ENCODE assay signal across 23 cellular contexts in genomic region chr7:46162582-46162981, GRCh38.
A peak's percentile ranks its signal among the peaks of the same experiment; 100 is the strongest.
DNase-seq lines count a peak whose midpoint lies in the region; ATAC-seq and TF ChIP-seq lines count a peak whose summit lies in the region.
"Had no signal": no experiment of that assay in that cellular context is flagged by ENCODE, and none has a peak within 500 bp of the region (broad histone marks: within the 10 kb centered on the region; RNA-seq: fewer than 3 reads in every experiment).

No MANE protein-coding gene starts in this region.

- peaks cover 7 to 8% of the 10 kb centered on the region in 2 donors for H3K4me1 ChIP-seq in thyroid gland
- H3K4me1 ChIP-seq: transverse colon had no signal

- H3K4me1 Mint-ChIP-seq in stimulated activated naive CD8-positive, alpha-beta T cell treated with anti-CD3 and anti-CD28 coated beads, Interleukin-15, amount 100 ng/mL, for 72 hours: no peaks in the 10 kb centered on the region
- H3K4me1 Mint-ChIP-seq: activated CD8-positive, alpha-beta memory T cell treated with anti-CD3 and anti-CD28 coated beads, Interleukin-2, amount 10 ng/mL, durations not matched to agents 7 days and 5 days; naive B cell; stimulated activated naive B cell treated with anti-CD40 and anti-IgM and Interleukin-4, amounts not matched to agents 10 μg/mL and 1 μg/mL and 100 μg/mL, for 72 hours had no signal

- H3K36me3 ChIP-seq in thyroid gland: no peaks in the 10 kb centered on the region
- H3K36me3 ChIP-seq: transverse colon had no signal

- no peaks in the 10 kb centered on the region for H3K9me3 Mint-ChIP-seq in stimulated activated naive CD8-positive, alpha-beta T cell treated with anti-CD3 and anti-CD28 coated beads, Interleukin-15, amount 100 ng/mL, for 72 hours
- H3K9me3 Mint-ChIP-seq: T-helper 2 cell treated with Interferon-gamma antibody and Interleukin-4, amounts not matched to agents 5 μg/mL and 100 μg/mL, for 36 hours had no signal

- peak overlapping the region in 1 of 3 donors; percentile 10 for H3K27ac ChIP-seq in thyroid gland
- H3K27ac ChIP-seq: 22Rv1, C4-2B, transverse colon had no signal

- H3K9me3 ChIP-seq in thyroid gland: no peaks in the 10 kb centered on the region
- H3K9me3 ChIP-seq: transverse colon had no signal

- ATAC-seq in SK-N-SH treated with all-trans-retinoic acid at 6 μM for 48 hours: peak; percentile 70
- ATAC-seq in stimulated activated naive CD8-positive, alpha-beta T cell treated with anti-CD3 and anti-CD28 coated beads, Interleukin-15, amount 100 ng/mL, for 72 hours: no peak
- ATAC-seq: activated CD8-positive, alpha-beta memory T cell treated with anti-CD3 and anti-CD28 coated beads, Interleukin-2, amount 10 ng/mL, durations not matched to agents 7 days and 5 days; stimulated activated naive B cell treated with anti-CD40 and anti-IgM and Interleukin-4, amounts not matched to agents 10 μg/mL and 1 μg/mL and 100 μg/mL, for 72 hours had no signal

- no peaks in the 10 kb centered on the region for H3K27me3 Mint-ChIP-seq in stimulated activated naive CD8-positive, alpha-beta T cell treated with anti-CD3 and anti-CD28 coated beads, Interleukin-15, amount 100 ng/mL, for 72 hours
- H3K27me3 Mint-ChIP-seq: activated CD8-positive, alpha-beta memory T cell treated with anti-CD3 and anti-CD28 coated beads, Interleukin-2, amount 10 ng/mL, durations not matched to agents 7 days and 5 days had no signal

- no peak for TF ChIP-seq POLR2A in thyroid gland (IDR thresholded peaks at IDR 0.05)

- 33 to 35% methylated on average over 3 of the region's 3 CpGs for WGBS in thyroid gland, 2 donors

- peak; percentile 25 for DNase-seq in NCI-H2029 treated with DMSO at 0.1 percent for 48 hours (lab: John Stamatoyannopoulos, UW)
- DNase-seq in NCI-H2029 (lab: John Stamatoyannopoulos, UW): no peak
- peak; percentile 51 for DNase-seq in iris pigment epithelial cell (ENCODE audit: low read depth)
- DNase-seq in thyroid gland: peak; percentile 34 to 37
- DNase-seq in DMS114 treated with DMSO at 0.1 percent for 48 hours (lab: John Stamatoyannopoulos, UW; ENCODE audit: unreplicated experiment): no peak
- no peak for DNase-seq in stimulated activated naive CD8-positive, alpha-beta T cell treated with anti-CD3 and anti-CD28 coated beads, Interleukin-15, amount 100 ng/mL, for 72 hours
- no peak for DNase-seq in effector CD8-positive, alpha-beta T cell (lab: John Stamatoyannopoulos, UW)
- DNase-seq: activated CD4-positive, alpha-beta T cell treated with anti-CD3 and anti-CD28 coated beads for 1 hour; activated CD8-positive, alpha-beta memory T cell treated with anti-CD3 and anti-CD28 coated beads, Interleukin-2, amount 10 ng/mL, durations not matched to agents 7 days and 5 days; activated effector memory CD4-positive, alpha-beta T cell treated with Interleukin-2 at 50 U/mL for 16 hours; amygdala; DMS79 treated with DMSO at 0.1 percent for 48 hours; Kasumi-1; naive B cell; NCI-H1436; SIG-M5; stimulated activated naive B cell treated with anti-CD40 and anti-IgM and Interleukin-4, amounts not matched to agents 10 μg/mL and 1 μg/mL and 100 μg/mL, for 72 hours; transverse colon had no signal

- intact Hi-C loops in thyroid gland (cut with DNase I): no loop called here

- no peak overlapping the region for H3K4me3 ChIP-seq in thyroid gland (replicated peaks in 1 of 3)
- H3K4me3 ChIP-seq: transverse colon had no signal

- no peaks in the 10 kb centered on the region for H3K27me3 ChIP-seq in thyroid gland
- H3K27me3 ChIP-seq: transverse colon had no signal

- no peak overlapping the region for H3K27ac Mint-ChIP-seq in stimulated activated naive CD8-positive, alpha-beta T cell treated with anti-CD3 and anti-CD28 coated beads, Interleukin-15, amount 100 ng/mL, for 72 hours
- H3K27ac Mint-ChIP-seq: activated CD8-positive, alpha-beta memory T cell treated with anti-CD3 and anti-CD28 coated beads, Interleukin-2, amount 10 ng/mL, durations not matched to agents 7 days and 5 days; naive B cell; progenitor cell of endocrine pancreas; stimulated activated naive B cell treated with anti-CD40 and anti-IgM and Interleukin-4, amounts not matched to agents 10 μg/mL and 1 μg/mL and 100 μg/mL, for 72 hours; T-helper 2 cell treated with Interferon-gamma antibody and Interleukin-4, amounts not matched to agents 5 μg/mL and 100 μg/mL, for 36 hours had no signal

- TF ChIP-seq CTCF in thyroid gland (IDR thresholded peaks at IDR 0.05): no peak

- no peak overlapping the region for H3K4me3 Mint-ChIP-seq in stimulated activated naive CD8-positive, alpha-beta T cell treated with anti-CD3 and anti-CD28 coated beads, Interleukin-15, amount 100 ng/mL, for 72 hours
- H3K4me3 Mint-ChIP-seq: activated CD8-positive, alpha-beta memory T cell treated with anti-CD3 and anti-CD28 coated beads, Interleukin-2, amount 10 ng/mL, durations not matched to agents 7 days and 5 days; naive B cell; stimulated activated naive B cell treated with anti-CD40 and anti-IgM and Interleukin-4, amounts not matched to agents 10 μg/mL and 1 μg/mL and 100 μg/mL, for 72 hours; T-helper 2 cell treated with Interferon-gamma antibody and Interleukin-4, amounts not matched to agents 5 μg/mL and 100 μg/mL, for 36 hours had no signal

TF ChIP-seq in SK-N-SH treated with all-trans-retinoic acid at 6 μM for 48 hours, 23 proteins besides CTCF, POLR2A, EP300 and RAD21 (continues in another document):
- no peak for TF ChIP-seq ZNF70 (CRISPR knock-in tag; IDR thresholded peaks at IDR 0.05)
- TF ChIP-seq POU6F1 (CRISPR knock-in tag; IDR thresholded peaks at IDR 0.05; ENCODE audit: borderline replicate concordance, low read depth): no peak
- TF ChIP-seq, protein P1, sequence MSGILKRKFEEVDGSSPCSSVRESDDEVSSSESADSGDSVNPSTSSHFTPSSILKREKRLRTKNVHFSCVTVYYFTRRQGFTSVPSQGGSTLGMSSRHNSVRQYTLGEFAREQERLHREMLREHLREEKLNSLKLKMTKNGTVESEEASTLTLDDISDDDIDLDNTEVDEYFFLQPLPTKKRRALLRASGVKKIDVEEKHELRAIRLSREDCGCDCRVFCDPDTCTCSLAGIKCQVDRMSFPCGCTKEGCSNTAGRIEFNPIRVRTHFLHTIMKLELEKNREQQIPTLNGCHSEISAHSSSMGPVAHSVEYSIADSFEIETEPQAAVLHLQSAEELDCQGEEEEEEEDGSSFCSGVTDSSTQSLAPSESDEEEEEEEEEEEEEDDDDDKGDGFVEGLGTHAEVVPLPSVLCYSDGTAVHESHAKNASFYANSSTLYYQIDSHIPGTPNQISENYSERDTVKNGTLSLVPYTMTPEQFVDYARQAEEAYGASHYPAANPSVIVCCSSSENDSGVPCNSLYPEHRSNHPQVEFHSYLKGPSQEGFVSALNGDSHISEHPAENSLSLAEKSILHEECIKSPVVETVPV (CRISPR knock-in tag; IDR thresholded peaks at IDR 0.05): no peak
- TF ChIP-seq ZNF565 (CRISPR knock-in tag; conservative IDR thresholded peaks at IDR 0.05; ENCODE audit: low read depth): no peak
- TF ChIP-seq ZNF8 (CRISPR knock-in tag; IDR thresholded peaks at IDR 0.05): no peak
- TF ChIP-seq TCF4 (CRISPR knock-in tag; IDR thresholded peaks at IDR 0.05; ENCODE audit: borderline replicate concordance): no peak
- no peak for TF ChIP-seq TSHZ2 (CRISPR knock-in tag; IDR thresholded peaks at IDR 0.05)
- TF ChIP-seq BACH2 (CRISPR knock-in tag; IDR thresholded peaks at IDR 0.05; ENCODE audit: borderline replicate concordance): no peak
- no peak for TF ChIP-seq TOX (CRISPR knock-in tag; IDR thresholded peaks at IDR 0.05; ENCODE audit: borderline replicate concordance)
- TF ChIP-seq PPARA (CRISPR knock-in tag; IDR thresholded peaks at IDR 0.05; ENCODE audit: borderline replicate concordance): no peak
- no peak for TF ChIP-seq ESRRG (CRISPR knock-in tag; IDR thresholded peaks at IDR 0.05)

Comparison
In these comparisons a context has a peak if more than half of its experiments do, and no peak if none do; other contexts are left out.
1. DNase-seq: peak in NCI-H2029 treated with DMSO at 0.1 percent for 48 hours (single experiment), iris pigment epithelial cell (single experiment) and thyroid gland (2 of 2); none in NCI-H2029 (single experiment), DMS114 treated with DMSO at 0.1 percent for 48 hours (single experiment), stimulated activated naive CD8-positive, alpha-beta T cell treated with anti-CD3 and anti-CD28 coated beads, Interleukin-15, amount 100 ng/mL, for 72 hours (0 of 2) and effector CD8-positive, alpha-beta T cell (single experiment).